ENCODE assay signal across 1 cellular context in the genomic region with DNA sequence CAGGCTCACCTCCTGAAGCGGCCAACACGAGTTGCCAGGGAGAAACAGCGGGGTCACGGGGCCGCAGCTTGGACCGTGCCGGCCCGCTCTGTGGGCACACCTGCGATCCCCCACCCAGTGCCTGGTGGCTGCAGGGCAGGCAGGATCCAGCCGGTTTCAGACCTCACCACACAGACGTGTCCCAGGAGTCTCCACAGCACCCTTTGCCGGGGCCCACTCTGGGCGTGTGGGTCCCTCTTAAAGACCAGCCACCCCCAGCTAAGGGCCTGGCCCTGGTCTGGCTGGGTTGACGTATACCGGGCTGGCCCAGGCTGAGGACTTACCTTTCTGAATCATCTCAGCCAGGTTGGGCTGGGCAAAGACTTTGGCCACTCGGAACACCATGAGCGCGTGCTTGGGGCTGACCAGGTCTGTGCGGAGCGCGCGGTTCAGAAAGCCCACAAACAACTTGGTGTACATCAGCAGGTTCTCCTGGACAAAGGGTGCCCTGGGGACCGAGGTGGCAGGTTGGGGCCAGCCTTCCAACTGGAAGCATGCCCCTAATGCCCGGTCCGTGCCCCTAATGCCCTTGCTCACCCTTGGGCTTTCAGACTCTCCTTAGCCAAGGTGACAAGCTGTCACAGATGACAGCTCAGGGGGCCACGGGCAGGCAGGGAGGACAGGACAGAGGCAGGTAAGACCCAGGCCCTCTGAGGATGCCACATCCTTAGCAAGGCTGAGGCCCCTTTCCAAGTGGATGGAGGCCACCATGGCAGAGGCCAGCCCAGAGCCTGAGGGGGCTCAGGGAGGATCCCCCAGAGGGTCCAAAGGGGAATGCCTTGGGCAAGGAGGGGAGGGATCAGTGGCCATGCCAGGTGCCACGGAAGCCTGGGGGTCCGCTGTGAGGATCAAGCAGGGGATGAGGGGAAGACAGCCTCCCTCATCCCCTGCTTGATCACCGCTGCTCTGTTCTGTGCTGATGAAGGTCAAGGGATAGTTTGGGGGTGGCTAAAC.
TF ChIP-seq lines count a peak whose summit lies in the region.

No MANE protein-coding gene starts in this region.

TF ChIP-seq in HepG2, 621 proteins besides CTCF, POLR2A, EP300 and RAD21:
- TF ChIP-seq, protein P1, sequence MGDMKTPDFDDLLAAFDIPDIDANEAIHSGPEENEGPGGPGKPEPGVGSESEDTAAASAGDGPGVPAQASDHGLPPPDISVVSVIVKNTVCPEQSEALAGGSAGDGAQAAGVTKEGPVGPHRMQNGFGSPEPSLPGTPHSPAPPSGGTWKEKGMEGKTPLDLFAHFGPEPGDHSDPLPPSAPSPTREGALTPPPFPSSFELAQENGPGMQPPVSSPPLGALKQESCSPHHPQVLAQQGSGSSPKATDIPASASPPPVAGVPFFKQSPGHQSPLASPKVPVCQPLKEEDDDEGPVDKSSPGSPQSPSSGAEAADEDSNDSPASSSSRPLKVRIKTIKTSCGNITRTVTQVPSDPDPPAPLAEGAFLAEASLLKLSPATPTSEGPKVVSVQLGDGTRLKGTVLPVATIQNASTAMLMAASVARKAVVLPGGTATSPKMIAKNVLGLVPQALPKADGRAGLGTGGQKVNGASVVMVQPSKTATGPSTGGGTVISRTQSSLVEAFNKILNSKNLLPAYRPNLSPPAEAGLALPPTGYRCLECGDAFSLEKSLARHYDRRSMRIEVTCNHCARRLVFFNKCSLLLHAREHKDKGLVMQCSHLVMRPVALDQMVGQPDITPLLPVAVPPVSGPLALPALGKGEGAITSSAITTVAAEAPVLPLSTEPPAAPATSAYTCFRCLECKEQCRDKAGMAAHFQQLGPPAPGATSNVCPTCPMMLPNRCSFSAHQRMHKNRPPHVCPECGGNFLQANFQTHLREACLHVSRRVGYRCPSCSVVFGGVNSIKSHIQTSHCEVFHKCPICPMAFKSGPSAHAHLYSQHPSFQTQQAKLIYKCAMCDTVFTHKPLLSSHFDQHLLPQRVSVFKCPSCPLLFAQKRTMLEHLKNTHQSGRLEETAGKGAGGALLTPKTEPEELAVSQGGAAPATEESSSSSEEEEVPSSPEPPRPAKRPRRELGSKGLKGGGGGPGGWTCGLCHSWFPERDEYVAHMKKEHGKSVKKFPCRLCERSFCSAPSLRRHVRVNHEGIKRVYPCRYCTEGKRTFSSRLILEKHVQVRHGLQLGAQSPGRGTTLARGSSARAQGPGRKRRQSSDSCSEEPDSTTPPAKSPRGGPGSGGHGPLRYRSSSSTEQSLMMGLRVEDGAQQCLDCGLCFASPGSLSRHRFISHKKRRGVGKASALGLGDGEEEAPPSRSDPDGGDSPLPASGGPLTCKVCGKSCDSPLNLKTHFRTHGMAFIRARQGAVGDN (CRISPR knock-in tag; IDR thresholded peaks at IDR 0.05) = 0 out of 2 replicates have a peak, but pooled peaks have one; percentile 17
- TF ChIP-seq AGO2 (optimal IDR thresholded peaks at IDR 0.05; ENCODE audit: low read depth, low read length) (peak; percentile 28), PHF21A (CRISPR knock-in tag; IDR thresholded peaks at IDR 0.05) (no peak)
